Comparison of ENCODE assay signal across 1 cellular context in the genomic region with DNA sequence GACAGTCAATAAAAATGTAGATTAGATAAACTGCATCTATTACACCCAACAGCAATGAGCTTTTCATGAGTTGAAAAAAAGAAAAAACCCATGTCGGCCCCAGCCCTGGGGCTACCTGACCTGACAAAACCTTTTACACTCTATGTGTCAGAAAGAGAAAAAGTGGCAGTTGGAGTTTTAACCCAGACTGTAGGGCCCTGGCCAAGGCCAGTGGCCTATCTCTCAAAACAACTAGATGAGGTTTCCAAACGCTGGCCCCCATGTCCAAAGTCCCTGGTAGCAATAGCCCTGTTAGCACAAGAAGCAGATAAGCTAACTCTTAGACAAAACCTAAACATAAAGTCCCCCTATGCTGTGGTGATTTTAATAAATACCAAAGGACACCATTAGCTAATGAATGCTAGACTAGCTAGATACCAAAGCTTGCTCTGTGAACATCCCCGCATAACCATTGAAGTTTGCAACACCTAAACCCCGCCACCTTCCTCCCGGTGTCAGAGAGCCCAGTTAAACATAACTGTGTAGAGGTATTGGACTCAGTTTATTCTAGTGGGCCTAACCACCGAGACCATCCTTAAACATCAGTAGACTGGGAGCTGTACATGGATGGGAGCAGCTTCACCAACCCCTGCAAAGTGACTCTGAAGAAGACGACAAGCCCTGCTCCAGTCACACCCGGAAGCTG.
A peak's percentile ranks its signal among the peaks of the same experiment; 100 is the strongest.
TF ChIP-seq lines count a peak whose summit lies in the region.
"Not testable (repeated sequence)": the region's sequence is repeated elsewhere in the genome, so short reads cannot be mapped to it uniquely, and the experiment has no call there.

No MANE protein-coding gene starts in this region.

TF ChIP-seq in HepG2, 621 proteins besides CTCF, POLR2A, EP300 and RAD21 (continues in another document):
- TF ChIP-seq MAF1 (CRISPR knock-in tag; IDR thresholded peaks at IDR 0.05; ENCODE audit: borderline replicate concordance) (0 out of 2 replicates have a peak, but pooled peaks have one; percentile 71), SNAPC2 (CRISPR knock-in tag; IDR thresholded peaks at IDR 0.05) (0 out of 2 replicates have a peak, but pooled peaks have one; percentile 26), ZNF264 (CRISPR knock-in tag; IDR thresholded peaks at IDR 0.05) (peak; percentile 98), CEBPB (IDR thresholded peaks at IDR 0.05; ENCODE audit: borderline replicate concordance, low read depth, low read length) (peak; percentile 12; the same call in 1 of the 2 replicates), EHMT2 (IDR thresholded peaks at IDR 0.05; ENCODE audit: borderline replicate concordance, low read depth, low read length) (peak; percentile 44; the same call in 1 of the 2 replicates), ERF (CRISPR knock-in tag; IDR thresholded peaks at IDR 0.05) (peak; percentile 65; the same call in 1 of the 2 replicates), ZFP90 (CRISPR knock-in tag; IDR thresholded peaks at IDR 0.05; ENCODE audit: borderline replicate concordance) (peak; percentile 85; the same call in 1 of the 2 replicates), TGIF2 (CRISPR knock-in tag; IDR thresholded peaks at IDR 0.05) (peak; percentile 71), ZNF232 (CRISPR knock-in tag; IDR thresholded peaks at IDR 0.05; ENCODE audit: borderline replicate concordance) (peak; percentile 91; the same call in 1 of the 2 replicates), TP53 (CRISPR knock-in tag; conservative IDR thresholded peaks at IDR 0.05) (peak; percentile 87; the same call in 1 of the 2 replicates), CREM (IDR thresholded peaks at IDR 0.05) (peak; percentile 80), MED13 (CRISPR knock-in tag; IDR thresholded peaks at IDR 0.05) (peak; percentile 75; the same call in 1 of the 2 replicates), FOXA1 (CRISPR knock-in tag; IDR thresholded peaks at IDR 0.05) (peak; percentile 9; the same call in 1 of the 2 replicates), ZNF652 (CRISPR knock-in tag; IDR thresholded peaks at IDR 0.05; ENCODE audit: borderline replicate concordance, low read depth) (peak; percentile 53; the same call in 1 of the 2 replicates), SOX13 (IDR thresholded peaks at IDR 0.05) (peak; percentile 55; the same call in 1 of the 2 replicates), SOX13 (CRISPR knock-in tag; conservative IDR thresholded peaks at IDR 0.05 in 1 of 2, IDR thresholded peaks at IDR 0.05 in 1 of 2) (peak in 1 of 2 experiments; percentile 84; a peak in 2 of 4 replicates), MZF1 (CRISPR knock-in tag; IDR thresholded peaks at IDR 0.05; ENCODE audit: borderline replicate concordance) (0 out of 2 replicates have a peak, but pooled peaks have one; percentile 68), ZNF629 (CRISPR knock-in tag; conservative IDR thresholded peaks at IDR 0.05) (peak; percentile 61), HMG20A (CRISPR knock-in tag; IDR thresholded peaks at IDR 0.05; ENCODE audit: borderline replicate concordance) (peak; percentile 61; the same call in 1 of the 2 replicates), ZNF343 (CRISPR knock-in tag; IDR thresholded peaks at IDR 0.05) (0 out of 2 replicates have a peak, but pooled peaks have one; percentile 67), MEF2D (CRISPR knock-in tag; IDR thresholded peaks at IDR 0.05) (peak; percentile 75; the same call in 1 of the 2 replicates)
- TF ChIP-seq, protein P1, sequence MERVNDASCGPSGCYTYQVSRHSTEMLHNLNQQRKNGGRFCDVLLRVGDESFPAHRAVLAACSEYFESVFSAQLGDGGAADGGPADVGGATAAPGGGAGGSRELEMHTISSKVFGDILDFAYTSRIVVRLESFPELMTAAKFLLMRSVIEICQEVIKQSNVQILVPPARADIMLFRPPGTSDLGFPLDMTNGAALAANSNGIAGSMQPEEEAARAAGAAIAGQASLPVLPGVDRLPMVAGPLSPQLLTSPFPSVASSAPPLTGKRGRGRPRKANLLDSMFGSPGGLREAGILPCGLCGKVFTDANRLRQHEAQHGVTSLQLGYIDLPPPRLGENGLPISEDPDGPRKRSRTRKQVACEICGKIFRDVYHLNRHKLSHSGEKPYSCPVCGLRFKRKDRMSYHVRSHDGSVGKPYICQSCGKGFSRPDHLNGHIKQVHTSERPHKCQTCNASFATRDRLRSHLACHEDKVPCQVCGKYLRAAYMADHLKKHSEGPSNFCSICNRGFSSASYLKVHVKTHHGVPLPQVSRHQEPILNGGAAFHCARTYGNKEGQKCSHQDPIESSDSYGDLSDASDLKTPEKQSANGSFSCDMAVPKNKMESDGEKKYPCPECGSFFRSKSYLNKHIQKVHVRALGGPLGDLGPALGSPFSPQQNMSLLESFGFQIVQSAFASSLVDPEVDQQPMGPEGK (CRISPR knock-in tag; IDR thresholded peaks at IDR 0.05) = peak; percentile 95
- TF ChIP-seq, protein P2, sequence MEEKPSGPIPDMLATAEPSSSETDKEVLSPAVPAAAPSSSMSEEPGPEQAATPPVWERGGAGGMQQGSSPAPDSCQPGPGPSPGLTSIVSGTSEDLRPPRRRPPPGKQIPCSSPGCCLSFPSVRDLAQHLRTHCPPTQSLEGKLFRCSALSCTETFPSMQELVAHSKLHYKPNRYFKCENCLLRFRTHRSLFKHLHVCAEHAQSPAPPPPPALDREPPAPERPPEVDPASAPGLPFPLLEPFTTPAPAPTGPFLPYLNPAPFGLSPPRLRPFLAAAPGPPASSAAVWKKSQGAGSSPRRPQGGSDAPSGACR (CRISPR knock-in tag; IDR thresholded peaks at IDR 0.05) = peak; percentile 73; the same call in 1 of the 2 replicates
- TF ChIP-seq, protein P3, sequence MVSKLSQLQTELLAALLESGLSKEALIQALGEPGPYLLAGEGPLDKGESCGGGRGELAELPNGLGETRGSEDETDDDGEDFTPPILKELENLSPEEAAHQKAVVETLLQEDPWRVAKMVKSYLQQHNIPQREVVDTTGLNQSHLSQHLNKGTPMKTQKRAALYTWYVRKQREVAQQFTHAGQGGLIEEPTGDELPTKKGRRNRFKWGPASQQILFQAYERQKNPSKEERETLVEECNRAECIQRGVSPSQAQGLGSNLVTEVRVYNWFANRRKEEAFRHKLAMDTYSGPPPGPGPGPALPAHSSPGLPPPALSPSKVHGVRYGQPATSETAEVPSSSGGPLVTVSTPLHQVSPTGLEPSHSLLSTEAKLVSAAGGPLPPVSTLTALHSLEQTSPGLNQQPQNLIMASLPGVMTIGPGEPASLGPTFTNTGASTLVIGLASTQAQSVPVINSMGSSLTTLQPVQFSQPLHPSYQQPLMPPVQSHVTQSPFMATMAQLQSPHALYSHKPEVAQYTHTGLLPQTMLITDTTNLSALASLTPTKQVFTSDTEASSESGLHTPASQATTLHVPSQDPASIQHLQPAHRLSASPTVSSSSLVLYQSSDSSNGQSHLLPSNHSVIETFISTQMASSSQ (IDR thresholded peaks at IDR 0.05; ENCODE audit: low read depth) = peak; percentile 48
- TF ChIP-seq, protein P3 (CRISPR knock-in tag; IDR thresholded peaks at IDR 0.05; ENCODE audit: borderline replicate concordance) = peak; percentile 83; the same call in 1 of the 2 replicates
- TF ChIP-seq, protein P4, sequence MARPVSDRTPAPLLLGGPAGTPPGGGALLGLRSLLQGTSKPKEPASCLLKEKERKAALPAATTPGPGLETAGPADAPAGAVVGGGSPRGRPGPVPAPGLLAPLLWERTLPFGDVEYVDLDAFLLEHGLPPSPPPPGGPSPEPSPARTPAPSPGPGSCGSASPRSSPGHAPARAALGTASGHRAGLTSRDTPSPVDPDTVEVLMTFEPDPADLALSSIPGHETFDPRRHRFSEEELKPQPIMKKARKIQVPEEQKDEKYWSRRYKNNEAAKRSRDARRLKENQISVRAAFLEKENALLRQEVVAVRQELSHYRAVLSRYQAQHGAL (CRISPR knock-in tag; IDR thresholded peaks at IDR 0.05; ENCODE audit: not compliant biosample characterization) = peak; percentile 90
- TF ChIP-seq, protein P5, sequence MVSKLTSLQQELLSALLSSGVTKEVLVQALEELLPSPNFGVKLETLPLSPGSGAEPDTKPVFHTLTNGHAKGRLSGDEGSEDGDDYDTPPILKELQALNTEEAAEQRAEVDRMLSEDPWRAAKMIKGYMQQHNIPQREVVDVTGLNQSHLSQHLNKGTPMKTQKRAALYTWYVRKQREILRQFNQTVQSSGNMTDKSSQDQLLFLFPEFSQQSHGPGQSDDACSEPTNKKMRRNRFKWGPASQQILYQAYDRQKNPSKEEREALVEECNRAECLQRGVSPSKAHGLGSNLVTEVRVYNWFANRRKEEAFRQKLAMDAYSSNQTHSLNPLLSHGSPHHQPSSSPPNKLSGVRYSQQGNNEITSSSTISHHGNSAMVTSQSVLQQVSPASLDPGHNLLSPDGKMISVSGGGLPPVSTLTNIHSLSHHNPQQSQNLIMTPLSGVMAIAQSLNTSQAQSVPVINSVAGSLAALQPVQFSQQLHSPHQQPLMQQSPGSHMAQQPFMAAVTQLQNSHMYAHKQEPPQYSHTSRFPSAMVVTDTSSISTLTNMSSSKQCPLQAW (CRISPR knock-in tag; IDR thresholded peaks at IDR 0.05) = peak; percentile 81; the same call in 1 of the 2 replicates
- TF ChIP-seq, protein P6, sequence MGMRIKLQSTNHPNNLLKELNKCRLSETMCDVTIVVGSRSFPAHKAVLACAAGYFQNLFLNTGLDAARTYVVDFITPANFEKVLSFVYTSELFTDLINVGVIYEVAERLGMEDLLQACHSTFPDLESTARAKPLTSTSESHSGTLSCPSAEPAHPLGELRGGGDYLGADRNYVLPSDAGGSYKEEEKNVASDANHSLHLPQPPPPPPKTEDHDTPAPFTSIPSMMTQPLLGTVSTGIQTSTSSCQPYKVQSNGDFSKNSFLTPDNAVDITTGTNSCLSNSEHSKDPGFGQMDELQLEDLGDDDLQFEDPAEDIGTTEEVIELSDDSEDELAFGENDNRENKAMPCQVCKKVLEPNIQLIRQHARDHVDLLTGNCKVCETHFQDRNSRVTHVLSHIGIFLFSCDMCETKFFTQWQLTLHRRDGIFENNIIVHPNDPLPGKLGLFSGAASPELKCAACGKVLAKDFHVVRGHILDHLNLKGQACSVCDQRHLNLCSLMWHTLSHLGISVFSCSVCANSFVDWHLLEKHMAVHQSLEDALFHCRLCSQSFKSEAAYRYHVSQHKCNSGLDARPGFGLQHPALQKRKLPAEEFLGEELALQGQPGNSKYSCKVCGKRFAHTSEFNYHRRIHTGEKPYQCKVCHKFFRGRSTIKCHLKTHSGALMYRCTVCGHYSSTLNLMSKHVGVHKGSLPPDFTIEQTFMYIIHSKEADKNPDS (CRISPR knock-in tag; IDR thresholded peaks at IDR 0.05) = peak; percentile 94
- TF ChIP-seq CREM (CRISPR knock-in tag; IDR thresholded peaks at IDR 0.05); FOXA1 (IDR thresholded peaks at IDR 0.05): not testable (repeated sequence)
- TF ChIP-seq, protein P7, sequence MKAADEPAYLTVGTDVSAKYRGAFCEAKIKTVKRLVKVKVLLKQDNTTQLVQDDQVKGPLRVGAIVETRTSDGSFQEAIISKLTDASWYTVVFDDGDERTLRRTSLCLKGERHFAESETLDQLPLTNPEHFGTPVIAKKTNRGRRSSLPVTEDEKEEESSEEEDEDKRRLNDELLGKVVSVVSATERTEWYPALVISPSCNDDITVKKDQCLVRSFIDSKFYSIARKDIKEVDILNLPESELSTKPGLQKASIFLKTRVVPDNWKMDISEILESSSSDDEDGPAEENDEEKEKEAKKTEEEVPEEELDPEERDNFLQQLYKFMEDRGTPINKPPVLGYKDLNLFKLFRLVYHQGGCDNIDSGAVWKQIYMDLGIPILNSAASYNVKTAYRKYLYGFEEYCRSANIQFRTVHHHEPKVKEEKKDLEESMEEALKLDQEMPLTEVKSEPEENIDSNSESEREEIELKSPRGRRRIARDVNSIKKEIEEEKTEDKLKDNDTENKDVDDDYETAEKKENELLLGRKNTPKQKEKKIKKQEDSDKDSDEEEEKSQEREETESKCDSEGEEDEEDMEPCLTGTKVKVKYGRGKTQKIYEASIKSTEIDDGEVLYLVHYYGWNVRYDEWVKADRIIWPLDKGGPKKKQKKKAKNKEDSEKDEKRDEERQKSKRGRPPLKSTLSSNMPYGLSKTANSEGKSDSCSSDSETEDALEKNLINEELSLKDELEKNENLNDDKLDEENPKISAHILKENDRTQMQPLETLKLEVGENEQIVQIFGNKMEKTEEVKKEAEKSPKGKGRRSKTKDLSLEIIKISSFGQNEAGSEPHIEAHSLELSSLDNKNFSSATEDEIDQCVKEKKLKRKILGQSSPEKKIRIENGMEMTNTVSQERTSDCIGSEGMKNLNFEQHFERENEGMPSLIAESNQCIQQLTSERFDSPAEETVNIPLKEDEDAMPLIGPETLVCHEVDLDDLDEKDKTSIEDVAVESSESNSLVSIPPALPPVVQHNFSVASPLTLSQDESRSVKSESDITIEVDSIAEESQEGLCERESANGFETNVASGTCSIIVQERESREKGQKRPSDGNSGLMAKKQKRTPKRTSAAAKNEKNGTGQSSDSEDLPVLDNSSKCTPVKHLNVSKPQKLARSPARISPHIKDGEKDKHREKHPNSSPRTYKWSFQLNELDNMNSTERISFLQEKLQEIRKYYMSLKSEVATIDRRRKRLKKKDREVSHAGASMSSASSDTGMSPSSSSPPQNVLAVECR (CRISPR knock-in tag; IDR thresholded peaks at IDR 0.05; ENCODE audit: borderline replicate concordance) = peak; percentile 56; the same call in 1 of the 2 replicates
- TF ChIP-seq, protein P8, sequence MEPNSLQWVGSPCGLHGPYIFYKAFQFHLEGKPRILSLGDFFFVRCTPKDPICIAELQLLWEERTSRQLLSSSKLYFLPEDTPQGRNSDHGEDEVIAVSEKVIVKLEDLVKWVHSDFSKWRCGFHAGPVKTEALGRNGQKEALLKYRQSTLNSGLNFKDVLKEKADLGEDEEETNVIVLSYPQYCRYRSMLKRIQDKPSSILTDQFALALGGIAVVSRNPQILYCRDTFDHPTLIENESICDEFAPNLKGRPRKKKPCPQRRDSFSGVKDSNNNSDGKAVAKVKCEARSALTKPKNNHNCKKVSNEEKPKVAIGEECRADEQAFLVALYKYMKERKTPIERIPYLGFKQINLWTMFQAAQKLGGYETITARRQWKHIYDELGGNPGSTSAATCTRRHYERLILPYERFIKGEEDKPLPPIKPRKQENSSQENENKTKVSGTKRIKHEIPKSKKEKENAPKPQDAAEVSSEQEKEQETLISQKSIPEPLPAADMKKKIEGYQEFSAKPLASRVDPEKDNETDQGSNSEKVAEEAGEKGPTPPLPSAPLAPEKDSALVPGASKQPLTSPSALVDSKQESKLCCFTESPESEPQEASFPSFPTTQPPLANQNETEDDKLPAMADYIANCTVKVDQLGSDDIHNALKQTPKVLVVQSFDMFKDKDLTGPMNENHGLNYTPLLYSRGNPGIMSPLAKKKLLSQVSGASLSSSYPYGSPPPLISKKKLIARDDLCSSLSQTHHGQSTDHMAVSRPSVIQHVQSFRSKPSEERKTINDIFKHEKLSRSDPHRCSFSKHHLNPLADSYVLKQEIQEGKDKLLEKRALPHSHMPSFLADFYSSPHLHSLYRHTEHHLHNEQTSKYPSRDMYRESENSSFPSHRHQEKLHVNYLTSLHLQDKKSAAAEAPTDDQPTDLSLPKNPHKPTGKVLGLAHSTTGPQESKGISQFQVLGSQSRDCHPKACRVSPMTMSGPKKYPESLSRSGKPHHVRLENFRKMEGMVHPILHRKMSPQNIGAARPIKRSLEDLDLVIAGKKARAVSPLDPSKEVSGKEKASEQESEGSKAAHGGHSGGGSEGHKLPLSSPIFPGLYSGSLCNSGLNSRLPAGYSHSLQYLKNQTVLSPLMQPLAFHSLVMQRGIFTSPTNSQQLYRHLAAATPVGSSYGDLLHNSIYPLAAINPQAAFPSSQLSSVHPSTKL (CRISPR knock-in tag; IDR thresholded peaks at IDR 0.05) = peak; percentile 84
